ENCODE assay signal across 8 cellular contexts in the genomic region with DNA sequence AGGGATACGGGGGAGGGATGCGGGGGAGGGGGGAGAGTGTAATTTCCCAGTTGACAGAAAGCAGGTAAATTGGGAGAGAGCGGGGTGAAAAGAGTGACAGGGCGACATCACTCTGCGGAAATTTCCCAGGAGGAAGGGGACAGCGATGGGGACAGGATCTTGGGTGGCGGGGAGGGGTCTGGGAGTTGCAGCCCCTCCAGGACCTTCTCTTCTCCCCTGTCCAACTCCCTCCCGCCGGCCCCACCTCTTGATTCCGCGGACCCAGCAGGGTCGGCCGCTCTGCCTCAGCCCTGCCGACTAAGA.
DNase-seq lines count a peak whose midpoint lies in the region; ATAC-seq and TF ChIP-seq lines count a peak whose summit lies in the region.

No MANE protein-coding gene starts in this region.

- ATAC-seq in right lobe of liver, result no peak

- peak overlapping the region; percentile 61 for H3K9ac ChIP-seq in adipocyte (ENCODE audit: low read length)

- H3K27me3 ChIP-seq in adipocyte (replicated peaks; ENCODE audit: control insufficient read depth, insufficient read depth, low read length) (no peaks in the 10 kb centered on the region), right lobe of liver (no peaks in the 10 kb centered on the region), thymus (ENCODE audit: control insufficient read depth, insufficient read depth) (no peaks in the 10 kb centered on the region)

- H3K9me3 Mint-ChIP-seq in activated CD4-positive, alpha-beta T cell treated with anti-CD3 and anti-CD28 coated beads, Interleukin-2, amount 10 ng/mL, durations not matched to agents 7 days and 5 days, result no peaks in the 10 kb centered on the region

- peak overlapping the region; percentile 91 for H3K4me3 Mint-ChIP-seq in activated CD4-positive, alpha-beta T cell treated with anti-CD3 and anti-CD28 coated beads, Interleukin-2, amount 10 ng/mL, durations not matched to agents 7 days and 5 days

- WGBS in right lobe of liver (ENCODE audit: insufficient coverage, low coverage, low lambda C conversion rate, missing lambda C conversion rate), result 0% methylated on average over 3 of the region's 14 CpGs
- 9% methylated on average over 14 of the region's 14 CpGs for WGBS in thymus

- no peak for DNase-seq in activated CD4-positive, alpha-beta T cell treated with anti-CD3 and anti-CD28 coated beads, Interleukin-2, amount 10 ng/mL, durations not matched to agents 7 days and 5 days
- DNase-seq in activated CD4-positive, alpha-beta T cell treated with anti-CD3 and anti-CD28 coated beads, Interleukin-2, amount 50 U/mL, for 4 hours, result no peak
- DNase-seq in adipocyte (ENCODE audit: low read depth), result no peak
- DNase-seq in right lobe of liver, result no peak
- no peak for DNase-seq in stimulated activated CD4-positive, alpha-beta T cell treated with anti-CD3 and anti-CD28 coated beads, Interleukin-2, amount 100 ng/mL, for 24 hours
- DNase-seq in glomerular visceral epithelial cell (ENCODE audit: extremely low spot score), result no peak
- no peak for DNase-seq in activated CD8-positive, alpha-beta memory T cell treated with anti-CD3 and anti-CD28 coated beads, Interleukin-2, amount 50 U/mL, for 48 hours

- peaks cover 22% of the 10 kb centered on the region for H3K36me3 Mint-ChIP-seq in activated CD4-positive, alpha-beta T cell treated with anti-CD3 and anti-CD28 coated beads, Interleukin-2, amount 10 ng/mL, durations not matched to agents 7 days and 5 days (ENCODE audit: low read depth)

- TF ChIP-seq POLR2A in right lobe of liver (IDR thresholded peaks at IDR 0.05), result no peak

- peaks cover 51% of the 10 kb centered on the region for H3K4me1 Mint-ChIP-seq in activated CD4-positive, alpha-beta T cell treated with anti-CD3 and anti-CD28 coated beads, Interleukin-2, amount 10 ng/mL, durations not matched to agents 7 days and 5 days

- CTCF ChIA-PET in activated CD4-positive, alpha-beta T cell treated with anti-CD3 and anti-CD28 coated beads, Interleukin-2, amount 10 ng/mL, durations not matched to agents 7 days and 5 days (lab: Charles Lee), result interaction anchor here (0.7 to 2.9 kb wide), 4 partner anchors 11 to 184 kb away, joined by 3 to 10 read pairs (median 6); no protein-coding TSS in a partner anchor

- H3K4me3 ChIP-seq in adipocyte (ENCODE audit: low read length) (peak overlapping the region; percentile 80), right lobe of liver (peak overlapping the region; percentile 58 to 77 (median 75)), thymus (ENCODE audit: low read length) (peak overlapping the region; percentile 71)

- no peaks in the 10 kb centered on the region for H3K4me1 ChIP-seq in adipocyte (ENCODE audit: control insufficient read depth, insufficient read depth, low read length)
- peaks cover 0 to 5% (median 0%) of the 10 kb centered on the region in 4 donors for H3K4me1 ChIP-seq in right lobe of liver
- H3K4me1 ChIP-seq in thymus (ENCODE audit: control insufficient read depth, insufficient read depth, low read length), result peaks cover 6% of the 10 kb centered on the region

- H3K27ac ChIP-seq in right lobe of liver (no peak overlapping the region), thymus (ENCODE audit: low read depth) (no peak overlapping the region)

- H3K27ac Mint-ChIP-seq in activated CD4-positive, alpha-beta T cell treated with anti-CD3 and anti-CD28 coated beads, Interleukin-2, amount 10 ng/mL, durations not matched to agents 7 days and 5 days, result peak overlapping the region; percentile 93

- H3K27me3 Mint-ChIP-seq in activated CD4-positive, alpha-beta T cell treated with anti-CD3 and anti-CD28 coated beads, Interleukin-2, amount 10 ng/mL, durations not matched to agents 7 days and 5 days, result no peaks in the 10 kb centered on the region

- POLR2A ChIA-PET in activated CD4-positive, alpha-beta T cell treated with anti-CD3 and anti-CD28 coated beads, Interleukin-2, amount 10 ng/mL, durations not matched to agents 7 days and 5 days (lab: Charles Lee), result no interaction called here

- TF ChIP-seq CTCF in right lobe of liver (IDR thresholded peaks at IDR 0.05), result no peak

- H3K36me3 ChIP-seq in adipocyte (ENCODE audit: control insufficient read depth, insufficient read depth, low read length, severe bottlenecking), result no peaks in the 10 kb centered on the region
- H3K36me3 ChIP-seq in right lobe of liver, result no peaks in the 10 kb centered on the region
- H3K36me3 ChIP-seq in thymus (ENCODE audit: control insufficient read depth, insufficient read depth), result no peaks in the 10 kb centered on the region

- intact Hi-C loops in right lobe of liver (cut with DNase I), result no loop called here

- H3K9me3 ChIP-seq in adipocyte (ENCODE audit: control insufficient read depth, low read length) (no peaks in the 10 kb centered on the region), right lobe of liver (no peaks in the 10 kb centered on the region), thymus (ENCODE audit: control insufficient read depth) (no peaks in the 10 kb centered on the region)
